Comparison of ENCODE assay signal across 21 cellular contexts in genomic region chr12:3171195-3171591, GRCh38.
DNase-seq lines count a peak whose midpoint lies in the region; ATAC-seq, FAIRE-seq and TF ChIP-seq lines count a peak whose summit lies in the region.
"Had no signal": no experiment of that assay in that cellular context is flagged by ENCODE, and none has a peak within 500 bp of the region (broad histone marks: within the 10 kb centered on the region; RNA-seq: fewer than 3 reads in every experiment).

No MANE protein-coding gene starts in this region.

- H3K4me3 ChIP-seq in AG04450 (ENCODE audit: low read depth, low read length) (no peak overlapping the region), PC-9 (no peak overlapping the region), bronchial epithelial cell (ENCODE audit: low read depth, low read length) (no peak overlapping the region)
- H3K4me3 ChIP-seq: mucosa of descending colon, right atrium auricular region had no signal

- H3K79me2 ChIP-seq in PC-9 (ENCODE audit: low read depth), result no peaks in the 10 kb centered on the region

- ATAC-seq in GM18511 (IDR thresholded peaks at IDR 0.05; ENCODE audit: unreplicated experiment) (no peak), HG03457 (IDR thresholded peaks at IDR 0.05; ENCODE audit: unreplicated experiment) (no peak), HG02973 (IDR thresholded peaks at IDR 0.05; ENCODE audit: unreplicated experiment) (no peak)
- no peak for ATAC-seq in stimulated activated naive CD8-positive, alpha-beta T cell treated with anti-CD3 and anti-CD28 coated beads, Interleukin-15, Interleukin-2, amounts not matched to agents 100 U/mL and 50 U/mL, for 24 hours
- ATAC-seq: effector memory CD8-positive, alpha-beta T cell; mucosa of descending colon; stimulated activated naive CD8-positive, alpha-beta T cell treated with anti-CD3 and anti-CD28 coated beads, Interleukin-15, amount 100 ng/mL, for 72 hours had no signal

- no peak for DNase-seq in AG04450 (ENCODE audit: low read depth, low spot score)
- no peak for DNase-seq in PC-9
- peak; percentile 13 for DNase-seq in bronchial epithelial cell (ENCODE audit: low read depth)
- peak; percentile 47 for DNase-seq in kidney tubule cell (ENCODE audit: low spot score)
- no peak for DNase-seq in stimulated activated naive CD8-positive, alpha-beta T cell treated with anti-CD3 and anti-CD28 coated beads, Interleukin-15, Interleukin-2, amounts not matched to agents 100 U/mL and 50 U/mL, for 24 hours
- DNase-seq: activated CD4-positive, alpha-beta T cell treated with anti-CD3 and anti-CD28 coated beads for 1 hour; effector memory CD8-positive, alpha-beta T cell; GOT3; mucosa of descending colon; MV-4-11; NCI-H2081 treated with DMSO at 0.1 percent for 48 hours; NCI-H510A treated with DMSO at 0.1 percent for 48 hours; stimulated activated naive CD8-positive, alpha-beta T cell treated with anti-CD3 and anti-CD28 coated beads, Interleukin-15, amount 100 ng/mL, for 72 hours; T-helper 9 cell had no signal

- no TSS peak for BruUV-seq in PC-9 (replicated peaks; lab: Mats Ljungman, UMichigan)

- H3K9me3 ChIP-seq in AG04450 (ENCODE audit: control insufficient read depth, insufficient read depth, low read length) (no peaks in the 10 kb centered on the region), PC-9 (ENCODE audit: insufficient read depth, low read depth) (no peaks in the 10 kb centered on the region)
- H3K9me3 ChIP-seq: mucosa of descending colon, neutrophil, right atrium auricular region had no signal

- H3K9me2 ChIP-seq in PC-9 (ENCODE audit: insufficient read depth), result no peaks in the 10 kb centered on the region

- FAIRE-seq in bronchial epithelial cell (lab: Jason Lieb, UNC), result no peak
- FAIRE-seq: GM12892 had no signal

- no peak overlapping the region for H2AFZ ChIP-seq in PC-9

- H3K27ac ChIP-seq in AG04450 (ENCODE audit: low read depth, low read length) (peak overlapping the region; percentile 97), PC-9 (no peak overlapping the region)
- H3K27ac ChIP-seq: HL-60, neutrophil, right atrium auricular region had no signal

- H3K36me3 ChIP-seq in PC-9 (ENCODE audit: low read depth), result no peaks in the 10 kb centered on the region
- H3K36me3 ChIP-seq in bronchial epithelial cell (ENCODE audit: control insufficient read depth, insufficient read depth, low read length), result no peaks in the 10 kb centered on the region
- H3K36me3 ChIP-seq: neutrophil had no signal

- H4K20me1 ChIP-seq in PC-9 (ENCODE audit: insufficient read depth), result no peaks in the 10 kb centered on the region

- CTCF ChIA-PET in AG04450 (lab: Charles Lee), result interaction anchor here (0.5 kb wide), 1 partner anchor 32 kb away, joined by 3 read pairs; no protein-coding TSS in a partner anchor
- CTCF ChIA-PET in PC-9 (lab: Charles Lee), result no interaction called here

- no peaks in the 10 kb centered on the region for H3F3A ChIP-seq in PC-9 (ENCODE audit: insufficient read depth, low read depth)

- H3K27me3 ChIP-seq in AG04450 (ENCODE audit: control insufficient read depth, insufficient read depth, low read length) (no peaks in the 10 kb centered on the region), PC-9 (ENCODE audit: insufficient read depth, low read depth) (no peaks in the 10 kb centered on the region), bronchial epithelial cell (ENCODE audit: control insufficient read depth, insufficient read depth, low read length) (no peaks in the 10 kb centered on the region)
- H3K27me3 ChIP-seq: right atrium auricular region had no signal

- POLR2A ChIA-PET in AG04450 (lab: Yijun Ruan, JAX), result interaction anchor here (0.6 kb wide), 1 partner anchor 15 kb away, joined by 3 read pairs; no protein-coding TSS in a partner anchor
- POLR2A ChIA-PET in PC-9 (lab: Charles Lee; ENCODE audit: unreplicated experiment), result interaction anchor here (0.6 kb wide), 1 partner anchor 531 kb away, joined by 6 read pairs; no protein-coding TSS in a partner anchor

- intact Hi-C loops in PC-9 (cut with micrococcal nuclease; ENCODE audit: unreplicated experiment), result no loop called here

- H3K4me2 ChIP-seq in PC-9, result peak overlapping the region; percentile 46

- TF ChIP-seq CTCF in AG04450 (IDR thresholded peaks at IDR 0.05; ENCODE audit: low read depth, low read length) (no peak), PC-9 (conservative IDR thresholded peaks at IDR 0.05) (no peak), bronchial epithelial cell (IDR thresholded peaks at IDR 0.05; ENCODE audit: insufficient read depth, low read length, severe bottlenecking) (no peak)

- peaks cover 26% of the 10 kb centered on the region for H3K4me1 ChIP-seq in PC-9 (replicated peaks; ENCODE audit: insufficient read depth)

Comparison
In these comparisons a context has a peak if more than half of its experiments do, and no peak if none do; other contexts are left out.
1. DNase-seq: peak in bronchial epithelial cell (single experiment) and kidney tubule cell (single experiment); none in AG04450 (single experiment), PC-9 (0 of 2) and stimulated activated naive CD8-positive, alpha-beta T cell treated with anti-CD3 and anti-CD28 coated beads, Interleukin-15, Interleukin-2, amounts not matched to agents 100 U/mL and 50 U/mL, for 24 hours (single experiment).